In genomic region chr11:952406-953385, GRCh38 we compare ENCODE assay signal across 10 cellular contexts. TPM values are rescaled to one million over a fixed set of nuclear protein-coding genes. Genes with fewer than 3 reads are reported as not detected.
A peak's percentile ranks its signal among the peaks of the same experiment; 100 is the strongest.
DNase-seq lines count a peak whose midpoint lies in the region; ATAC-seq and TF ChIP-seq lines count a peak whose summit lies in the region.
"Had no signal": no experiment of that assay in that cellular context is flagged by ENCODE, and none has a peak within 500 bp of the region (broad histone marks: within the 10 kb centered on the region; RNA-seq: fewer than 3 reads in every experiment).

No MANE protein-coding gene starts in this region.

- H3K9me1 ChIP-seq in IMR-90 (ENCODE audit: insufficient read depth, low read length): peaks cover 16% of the 10 kb centered on the region; the same call in 1 of the 2 replicates

- no peak overlapping the region for H2BK120ac ChIP-seq in IMR-90 (ENCODE audit: low read depth, low read length)

- H3K27me3 ChIP-seq in IMR-90 (ENCODE audit: control insufficient read depth, insufficient read depth, low read length) (no peaks in the 10 kb centered on the region), left lung (no peaks in the 10 kb centered on the region), stomach (no peaks in the 10 kb centered on the region)
- H3K27me3 ChIP-seq: MG63 had no signal

- no peak overlapping the region for H3K14ac ChIP-seq in IMR-90 (replicated peaks; ENCODE audit: low read depth, low read length)

- CTCF ChIA-PET in IMR-90 (lab: Yijun Ruan, JAX): no interaction called here

- H3K27ac ChIP-seq in IMR-90 (ENCODE audit: insufficient read depth, low read length) (no peak overlapping the region), left lung (peak overlapping the region; percentile 57 to 65), stomach (peak overlapping the region; percentile 18 to 69 (median 37))

- no peak overlapping the region for H4K5ac ChIP-seq in IMR-90 (ENCODE audit: low read depth, low read length)

- no peak overlapping the region for H3K18ac ChIP-seq in IMR-90 (ENCODE audit: low read depth, low read length)

- no peak overlapping the region for H2BK5ac ChIP-seq in IMR-90 (ENCODE audit: low read depth, low read length, poor library complexity, severe bottlenecking)

- H4K20me1 ChIP-seq in IMR-90 (ENCODE audit: insufficient read depth, low read length): peaks cover 55% of the 10 kb centered on the region

- no peak overlapping the region for H4K91ac ChIP-seq in IMR-90 (ENCODE audit: insufficient read depth, low read depth, low read length)

- TF ChIP-seq CTCF in IMR-90 (conservative IDR thresholded peaks at IDR 0.05; ENCODE audit: low read depth, low read length) (no peak), choroid plexus epithelial cell (conservative IDR thresholded peaks at IDR 0.05; ENCODE audit: low read depth, low read length) (no peak), left lung (IDR thresholded peaks at IDR 0.05) (no peak), stomach (IDR thresholded peaks at IDR 0.05) (no peak)

- POLR2A ChIA-PET in IMR-90 (lab: Charles Lee; ENCODE audit: unreplicated experiment): no interaction called here

- H3K9ac ChIP-seq in IMR-90 (ENCODE audit: low read depth, low read length): no peak overlapping the region

- intact Hi-C loops in IMR-90 (cut with micrococcal nuclease) (no loop called here), left lung (cut with DNase I) (no loop called here), stomach (cut with DNase I; ENCODE audit: low total_unique reads) (no loop called here)

- H3K4me3 ChIP-seq in IMR-90 (ENCODE audit: insufficient read depth, low read depth, low read length) (no peak overlapping the region), choroid plexus epithelial cell (ENCODE audit: low read depth, low read length) (no peak overlapping the region), left lung (no peak overlapping the region), stomach (no peak overlapping the region)
- H3K4me3 ChIP-seq: MG63 had no signal

- no peak overlapping the region for H3K4me2 ChIP-seq in IMR-90 (ENCODE audit: low read depth, low read length)

- H3K4me1 Mint-ChIP-seq in stimulated activated naive CD8-positive, alpha-beta T cell treated with anti-CD3 and anti-CD28 coated beads, Interleukin-15, amount 100 ng/mL, for 72 hours: peaks cover 43% of the 10 kb centered on the region

- TF ChIP-seq RAD21 in IMR-90 (IDR thresholded peaks at IDR 0.05; ENCODE audit: low read length): no peak

- no peak overlapping the region for H3K56ac ChIP-seq in IMR-90 (ENCODE audit: extremely low read depth, insufficient read depth, low read length)

- no TSS peak for BruUV-seq in IMR-90 (replicated peaks; lab: Mats Ljungman, UMichigan)

- in situ Hi-C loops in IMR-90 (cut with MboI; ENCODE audit: low sequenced_read_pairs): no loop called here

- H3K27me3 Mint-ChIP-seq in stimulated activated naive CD8-positive, alpha-beta T cell treated with anti-CD3 and anti-CD28 coated beads, Interleukin-15, amount 100 ng/mL, for 72 hours: no peaks in the 10 kb centered on the region

- 64% methylated on average over 8 of the region's 18 CpGs; no CpG with 5 or more reads in 1 of the 2 experiments for WGBS in IMR-90 (ENCODE audit: extremely low coverage in 2 of 2, insufficient read length in 1 of 2), 2 experiments
- WGBS in stomach, 5 donors: 38 to 66% (median 52%) methylated on average over 18 of the region's 18 CpGs

- no peak overlapping the region for H3K27ac Mint-ChIP-seq in stimulated activated naive CD8-positive, alpha-beta T cell treated with anti-CD3 and anti-CD28 coated beads, Interleukin-15, amount 100 ng/mL, for 72 hours

- H3K9me3 ChIP-seq in IMR-90 (ENCODE audit: control insufficient read depth, insufficient read depth, low read length) (no peaks in the 10 kb centered on the region), left lung (peaks cover 0 to 15% of the 10 kb centered on the region in 2 donors), stomach (peaks cover 0 to 15% (median 6%) of the 10 kb centered on the region in 4 donors)

- H3K36me3 ChIP-seq in IMR-90 (ENCODE audit: control insufficient read depth, insufficient read depth, low read length) (peaks cover 7% of the 10 kb centered on the region; the same call in 1 of the 2 replicates), left lung (peaks cover 0 to 22% of the 10 kb centered on the region in 2 donors), stomach (peaks cover 0 to 30% (median 15%) of the 10 kb centered on the region in 4 donors)

- H2BK20ac ChIP-seq in IMR-90 (ENCODE audit: low read depth, low read length): no peak overlapping the region

- DNase-seq in IMR-90 (peak; percentile 67), choroid plexus epithelial cell (ENCODE audit: low read depth) (peak; percentile 67), left lung (peak; percentile 37 to 66), stomach (peak; percentile 73), NCI-H69 (lab: John Stamatoyannopoulos, UW) (no peak), NCI-H524 treated with DMSO at 0.1 percent for 48 hours (lab: John Stamatoyannopoulos, UW) (no peak)
- DNase-seq in stimulated activated naive CD8-positive, alpha-beta T cell treated with anti-CD3 and anti-CD28 coated beads, Interleukin-15, amount 100 ng/mL, for 72 hours: no peak
- DNase-seq: activated CD4-positive, alpha-beta T cell treated with anti-CD3 and anti-CD28 coated beads for 1 hour; MG63 had no signal

- no peak for TF ChIP-seq POLR2A in IMR-90 (IDR thresholded peaks at IDR 0.05; ENCODE audit: low read depth, low read length)
- TF ChIP-seq POLR2A in stomach (IDR thresholded peaks at IDR 0.05): no peak

- no peak overlapping the region for H2BK15ac ChIP-seq in IMR-90 (ENCODE audit: low read depth, low read length)

- H2AK9ac ChIP-seq in IMR-90 (replicated peaks; ENCODE audit: low read depth, low read length, poor library complexity): no peak overlapping the region

- H3K4ac ChIP-seq in IMR-90 (ENCODE audit: low read depth, low read length): no peak overlapping the region

- H3K23ac ChIP-seq in IMR-90 (ENCODE audit: low read depth, low read length): no peak overlapping the region

- dilution Hi-C loops in IMR-90 (cut with HindIII; ENCODE audit: low sequenced_read_pairs, unreplicated experiment): no loop called here

- peaks cover 21 to 72% of the 10 kb centered on the region in 2 experiments for H3K79me1 ChIP-seq in IMR-90 (ENCODE audit: low read depth in 1 of 2, low read length in 2 of 2)

- TF ChIP-seq EP300 in stomach (IDR thresholded peaks at IDR 0.05): no peak

- H3K4me1 ChIP-seq in IMR-90 (ENCODE audit: control insufficient read depth, insufficient read depth, low read length) (peaks cover 15% of the 10 kb centered on the region), left lung (peaks cover 0 to 34% of the 10 kb centered on the region in 2 donors), stomach (peaks cover 30 to 48% (median 42%) of the 10 kb centered on the region in 4 donors)

- H4K8ac ChIP-seq in IMR-90 (ENCODE audit: low read depth in 2 of 2, low read length in 2 of 2): no peak overlapping the region

- no peak overlapping the region for H3K4me3 Mint-ChIP-seq in stimulated activated naive CD8-positive, alpha-beta T cell treated with anti-CD3 and anti-CD28 coated beads, Interleukin-15, amount 100 ng/mL, for 72 hours

- no peak overlapping the region for H2AK5ac ChIP-seq in IMR-90 (ENCODE audit: low read depth, low read length)

- ATAC-seq in IMR-90 (ENCODE audit: low read depth) (peak; percentile 69), left lung (peak; percentile 94), HG02588 (IDR thresholded peaks at IDR 0.05; ENCODE audit: unreplicated experiment) (no peak)
- no peak for ATAC-seq in stimulated activated naive CD8-positive, alpha-beta T cell treated with anti-CD3 and anti-CD28 coated beads, Interleukin-15, amount 100 ng/mL, for 72 hours

- H2AFZ ChIP-seq in IMR-90 (replicated peaks; ENCODE audit: low read length, poor library complexity): no peak overlapping the region

- H3K9me3 Mint-ChIP-seq in stimulated activated naive CD8-positive, alpha-beta T cell treated with anti-CD3 and anti-CD28 coated beads, Interleukin-15, amount 100 ng/mL, for 72 hours: peaks cover 0 to 6% of the 10 kb centered on the region in 2 donors

TF ChIP-seq in IMR-90, 13 proteins besides CTCF, POLR2A, EP300 and RAD21 (continues in another document):
- TF ChIP-seq MAFK (IDR thresholded peaks at IDR 0.05; ENCODE audit: low read depth, low read length) (no peak), RCOR1 (IDR thresholded peaks at IDR 0.05; ENCODE audit: insufficient replicate concordance, low read length) (no peak), ELK1 (IDR thresholded peaks at IDR 0.05; ENCODE audit: borderline replicate concordance, low read depth, low read length) (no peak), SMC3 (IDR thresholded peaks at IDR 0.05; ENCODE audit: low read depth, low read length) (no peak), CHD1 (IDR thresholded peaks at IDR 0.05; ENCODE audit: low read depth, low read length) (no peak), MXI1 (IDR thresholded peaks at IDR 0.05; ENCODE audit: borderline replicate concordance, low read depth, low read length) (no peak)

RNA-seq across cellular contexts. Expression of gene AP2A2, which starts 27.0 kb away (rescaled TPM):
- total RNA-seq in IMR-90 (2012; rRNA removed): 19.9 and 20.3 TPM in 2 replicates
- polyA plus RNA-seq in IMR-90 (2012; rRNA removed): 49.0 and 53.6 TPM in 2 replicates
- polyA plus RNA-seq in IMR-90 (2012; cell fraction: cytosol; rRNA removed): 46.9 and 51.2 TPM in 2 replicates
- 155 and 163 TPM in 2 replicates for polyA plus RNA-seq in IMR-90 (2012; cell fraction: nucleus; rRNA removed; ENCODE audit: low replicate concordance)
- 10 to 100 TPM; 97.1 to 98.4 TPM for total RNA-seq in left lung
- 100 to 1,000 TPM in 2 of 5 donors, 10 to 100 TPM in 3; 30.3 to 350 (median 64.5) TPM for total RNA-seq in stomach
- 10 to 100 TPM; 15.0 to 19.1 (median 18.1) TPM for polyA plus RNA-seq in stomach

RNA-seq across cellular contexts. Expression of gene CHID1, which starts 42.1 kb away (rescaled TPM):
- total RNA-seq in IMR-90 (2012; rRNA removed) (30.3 and 34.2 TPM in 2 replicates), left lung (10 to 100 TPM; 92.7 to 94.2 TPM), stomach (100 to 1,000 TPM in 1 of 5 donors, 10 to 100 TPM in 4; 35.4 to 121 (median 78.6) TPM)
- polyA plus RNA-seq in IMR-90 (2012; rRNA removed) (121 and 140 TPM in 2 replicates), stomach (10 to 100 TPM; 40.9 to 46.4 (median 42.3) TPM)
- polyA plus RNA-seq in IMR-90 (2012; cell fraction: cytosol; rRNA removed): 278 and 288 TPM in 2 replicates
- polyA plus RNA-seq in IMR-90 (2012; cell fraction: nucleus; rRNA removed; ENCODE audit: low replicate concordance): 60.7 and 79.7 TPM in 2 replicates

Comparison
In these comparisons a context has a peak if more than half of its experiments do, and no peak if none do; other contexts are left out.
1. ATAC-seq: peak in IMR-90 (single experiment) and left lung (single experiment); none in stimulated activated naive CD8-positive, alpha-beta T cell treated with anti-CD3 and anti-CD28 coated beads, Interleukin-15, amount 100 ng/mL, for 72 hours (single experiment) and HG02588 (single experiment).
2. DNase-seq: peak in IMR-90 (single experiment), choroid plexus epithelial cell (single experiment), left lung (2 of 2) and stomach (single experiment); none in stimulated activated naive CD8-positive, alpha-beta T cell treated with anti-CD3 and anti-CD28 coated beads, Interleukin-15, amount 100 ng/mL, for 72 hours (0 of 2), NCI-H69 (single experiment) and NCI-H524 treated with DMSO at 0.1 percent for 48 hours (single experiment).